Comparison of ENCODE assay signal across 27 cellular contexts in the genomic region with DNA sequence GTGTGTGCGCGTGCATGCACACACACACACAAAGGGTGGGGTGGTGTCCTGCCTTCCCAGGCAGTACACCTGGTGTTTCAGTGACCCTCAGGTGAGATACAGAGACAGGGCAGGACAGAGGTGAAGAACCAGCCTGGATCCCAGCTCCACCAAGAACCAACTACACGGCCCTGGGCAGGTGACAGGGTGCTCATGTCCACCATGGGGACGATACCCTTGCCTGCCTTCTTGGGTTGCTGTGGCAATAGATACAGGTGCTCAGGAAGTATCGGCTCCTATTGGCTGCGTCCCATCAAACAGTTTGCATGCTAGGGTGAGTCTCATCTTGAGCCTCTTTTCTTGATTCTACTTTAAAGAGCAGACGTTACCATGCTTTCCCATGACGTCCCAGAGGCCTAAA. TPM values are rescaled to one million over a fixed set of nuclear protein-coding genes. Genes with fewer than 3 reads are reported as not detected.
"Had no signal": no experiment of that assay in that cellular context is flagged by ENCODE, and none has a peak within 500 bp of the region (broad histone marks: within the 10 kb centered on the region; RNA-seq: fewer than 3 reads in every experiment).

No MANE protein-coding gene starts in this region.

- H3K4me3 ChIP-seq: left lung, lower lobe of right lung, pancreas, psoas muscle, right lobe of liver, smooth muscle cell, tibial nerve, vagina had no signal

- H3K27ac ChIP-seq: left lung, lower lobe of right lung, pancreas, psoas muscle, right lobe of liver, tibial nerve, vagina had no signal

- DNase-seq: hippocampal formation; kidney glomerular epithelial cell; left colon; left lung; lower lobe of right lung; mammary epithelial cell; mesenchymal stem cell; naive thymus-derived CD8-positive, alpha-beta T cell; nucleus accumbens; pancreas; psoas muscle; stimulated activated CD4-positive, alpha-beta T cell treated with anti-CD3 and anti-CD28 coated beads, Interleukin-1b, Interleukin-23, amount 100 ng/mL, for 48 hours; stimulated activated CD4-positive, alpha-beta T cell treated with anti-CD3 and anti-CD28 coated beads, Interleukin-2, amount 100 ng/mL, for 48 hours; stimulated activated CD4-positive, alpha-beta T cell treated with anti-CD3 and anti-CD28 coated beads, Interleukin-4, amount 100 ng/mL, for 4 hours; stimulated activated CD8-positive, alpha-beta memory T cell treated with anti-CD3 and anti-CD28 coated beads, Interleukin-4, amount 100 ng/mL, for 48 hours; stimulated activated naive CD4-positive, alpha-beta T cell treated with Interleukin-2 at 50 U/mL for 16 hours; stimulated activated naive CD8-positive, alpha-beta T cell treated with anti-CD3 and anti-CD28 coated beads, Interleukin-15, amount 100 ng/mL, for 72 hours; substantia nigra had no signal

- H3K27me3 Mint-ChIP-seq: stimulated activated memory B cell treated with anti-CD40 and anti-IgM and Interleukin-4, amounts not matched to agents 10 μg/mL and 1 μg/mL and 100 μg/mL, for 72 hours; stimulated activated naive CD8-positive, alpha-beta T cell treated with anti-CD3 and anti-CD28 coated beads, Interleukin-15, amount 100 ng/mL, for 72 hours had no signal

- H3K9me3 ChIP-seq: left lung, lower lobe of right lung, pancreas, psoas muscle, right lobe of liver, vagina had no signal

- H3K9me3 Mint-ChIP-seq: type B pancreatic cell had no signal

- H3K27me3 ChIP-seq: left lung, pancreas, right lobe of liver, tibial nerve, vagina had no signal

- ATAC-seq: left colon; left lung; lower lobe of right lung; naive thymus-derived CD8-positive, alpha-beta T cell; pancreas; psoas muscle; right lobe of liver; stimulated activated memory B cell treated with anti-CD40 and anti-IgM and Interleukin-4, amounts not matched to agents 10 μg/mL and 1 μg/mL and 100 μg/mL, for 72 hours; stimulated activated naive CD8-positive, alpha-beta T cell treated with anti-CD3 and anti-CD28 coated beads, Interleukin-15, amount 100 ng/mL, for 72 hours had no signal

- H3K4me1 ChIP-seq: left lung, lower lobe of right lung, psoas muscle, right lobe of liver had no signal

- H3K36me3 ChIP-seq: left lung, lower lobe of right lung, pancreas, right lobe of liver, tibial nerve, vagina had no signal

- H3K36me3 Mint-ChIP-seq: naive thymus-derived CD8-positive, alpha-beta T cell; stimulated activated memory B cell treated with anti-CD40 and anti-IgM and Interleukin-4, amounts not matched to agents 10 μg/mL and 1 μg/mL and 100 μg/mL, for 72 hours; type B pancreatic cell had no signal

- H3K4me3 Mint-ChIP-seq: naive thymus-derived CD8-positive, alpha-beta T cell; nephron; neural crest cell; stimulated activated memory B cell treated with anti-CD40 and anti-IgM and Interleukin-4, amounts not matched to agents 10 μg/mL and 1 μg/mL and 100 μg/mL, for 72 hours; stimulated activated naive CD8-positive, alpha-beta T cell treated with anti-CD3 and anti-CD28 coated beads, Interleukin-15, amount 100 ng/mL, for 72 hours; type B pancreatic cell had no signal

- H3K4me1 Mint-ChIP-seq: stimulated activated memory B cell treated with anti-CD40 and anti-IgM and Interleukin-4, amounts not matched to agents 10 μg/mL and 1 μg/mL and 100 μg/mL, for 72 hours had no signal

- H3K27ac Mint-ChIP-seq: naive thymus-derived CD8-positive, alpha-beta T cell; nephron; stimulated activated memory B cell treated with anti-CD40 and anti-IgM and Interleukin-4, amounts not matched to agents 10 μg/mL and 1 μg/mL and 100 μg/mL, for 72 hours; stimulated activated naive CD8-positive, alpha-beta T cell treated with anti-CD3 and anti-CD28 coated beads, Interleukin-15, amount 100 ng/mL, for 72 hours; type B pancreatic cell had no signal

RNA-seq across cellular contexts. Expression of gene CXCL12, which starts 33.7 kb away (rescaled TPM):
- total RNA-seq: naive thymus-derived CD8-positive, alpha-beta T cell had no signal
- polyA plus RNA-seq: keratinocyte; mammary epithelial cell; naive thymus-derived CD8-positive, alpha-beta T cell had no signal
